In the genomic region with DNA sequence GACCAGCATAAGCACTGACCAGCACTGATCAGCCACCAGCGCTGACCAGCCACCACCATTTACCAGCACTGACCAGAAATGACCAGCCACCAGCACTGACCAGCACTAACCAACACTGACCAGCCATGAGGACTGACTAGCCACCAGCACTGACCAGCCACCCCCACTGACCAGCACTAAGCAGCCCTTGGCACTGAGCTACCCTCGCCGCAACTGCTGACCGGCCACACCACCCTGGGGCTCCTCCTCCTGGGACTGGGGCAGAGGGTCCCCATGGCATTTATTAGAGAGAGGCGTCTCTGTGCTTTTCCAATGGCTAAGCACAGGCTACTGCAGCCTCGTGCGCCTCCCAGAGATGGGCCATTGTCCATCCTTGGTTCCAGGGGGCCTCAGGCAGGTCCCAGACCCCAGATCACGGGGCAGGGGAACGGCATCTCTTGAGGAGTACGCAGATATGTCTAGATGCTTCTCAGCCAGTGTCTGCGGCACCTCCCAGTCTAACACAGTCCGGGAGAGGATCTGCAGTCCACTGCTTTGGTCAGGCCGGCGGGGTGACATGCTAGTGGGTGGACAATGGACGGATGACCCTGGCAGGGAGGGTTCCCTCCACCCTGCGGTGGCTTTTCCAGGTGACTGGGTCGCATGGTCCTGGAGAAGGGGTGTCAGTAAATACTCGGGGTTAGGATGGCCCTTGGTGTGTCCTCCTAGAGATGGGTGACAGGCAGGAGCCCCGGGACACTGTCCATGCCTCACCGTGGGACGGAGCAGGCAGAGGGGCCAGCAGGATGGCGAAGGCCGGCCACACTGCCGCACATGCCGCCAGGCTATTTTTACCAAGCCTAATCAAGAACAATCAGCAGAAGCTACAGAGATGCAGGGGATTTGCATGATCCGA, we compare ENCODE assay signal across 25 cellular contexts.
DNase-seq lines count a peak whose midpoint lies in the region; ATAC-seq, FAIRE-seq and TF ChIP-seq lines count a peak whose summit lies in the region.
"Had no signal": no experiment of that assay in that cellular context is flagged by ENCODE, and none has a peak within 500 bp of the region (broad histone marks: within the 10 kb centered on the region; RNA-seq: fewer than 3 reads in every experiment).

No MANE protein-coding gene starts in this region.

- H3K27me3 ChIP-seq in spleen (replicated peaks in 1 of 7) = peaks cover 0 to 38% (median 0%) of the 10 kb centered on the region in 7 donors
- H3K27me3 ChIP-seq: BLaER1 had no signal

- ATAC-seq in activated naive CD8-positive, alpha-beta T cell treated with anti-CD3 and anti-CD28 coated beads, Interleukin-2, amount 50 U/mL, for 24 hours = peak; percentile 26
- ATAC-seq in left ventricle myocardium superior (no peak), GM18520 (IDR thresholded peaks at IDR 0.05; ENCODE audit: unreplicated experiment) (no peak)
- ATAC-seq: CD8-positive, alpha-beta T cell had no signal

- WGBS in spleen, 5 donors = 83 to 92% (median 90%) methylated on average over 24 to 26 of the region's 26 CpGs

- no peak overlapping the region for H3K4me3 Mint-ChIP-seq in activated naive CD8-positive, alpha-beta T cell treated with anti-CD3 and anti-CD28 coated beads, Interleukin-2, amount 50 U/mL, for 24 hours
- H3K4me3 Mint-ChIP-seq in activated naive CD8-positive, alpha-beta T cell treated with anti-CD3 and anti-CD28 coated beads for 36 hours = no peak overlapping the region
- H3K4me3 Mint-ChIP-seq: B cell; CD4-positive, CD25-positive, alpha-beta regulatory T cell; CD8-positive, alpha-beta T cell had no signal

- DNase-seq in activated naive CD8-positive, alpha-beta T cell treated with anti-CD3 and anti-CD28 coated beads, Interleukin-2, amount 50 U/mL, for 24 hours = no peak
- no peak for DNase-seq in activated naive CD8-positive, alpha-beta T cell treated with anti-CD3 and anti-CD28 coated beads for 36 hours
- DNase-seq in left ventricle myocardium superior (peak; percentile 6), cardiac septum (ENCODE audit: low spot score) (no peak), HTR-8/SVneo (ENCODE audit: insufficient read length, low spot score) (no peak), spleen (peak; percentile 60), foreskin fibroblast (no peak)
- DNase-seq: Caco-2; CD4-positive, CD25-positive, alpha-beta regulatory T cell; CD8-positive, alpha-beta T cell; DMS153; DND-41; GM23248; H7; HCEC 1CT had no signal

- H3K27ac Mint-ChIP-seq in activated naive CD8-positive, alpha-beta T cell treated with anti-CD3 and anti-CD28 coated beads, Interleukin-2, amount 50 U/mL, for 24 hours = no peak overlapping the region
- H3K27ac Mint-ChIP-seq in activated naive CD8-positive, alpha-beta T cell treated with anti-CD3 and anti-CD28 coated beads for 36 hours = no peak overlapping the region
- H3K27ac Mint-ChIP-seq: B cell; CD4-positive, CD25-positive, alpha-beta regulatory T cell; CD8-positive, alpha-beta T cell had no signal

- TF ChIP-seq CTCF in spleen (IDR thresholded peaks at IDR 0.05 in 8 of 11, conservative IDR thresholded peaks at IDR 0.05 in 3 of 11) (no peak), foreskin fibroblast (IDR thresholded peaks at IDR 0.05; ENCODE audit: low read depth, low read length) (no peak)

- no peak overlapping the region for H3K4me3 ChIP-seq in spleen
- no peak overlapping the region for H3K4me3 ChIP-seq in foreskin fibroblast (ENCODE audit: low read depth in 1 of 2, low read length in 2 of 2)
- H3K4me3 ChIP-seq: BLaER1, GM23248 had no signal

- no peaks in the 10 kb centered on the region for H3K9me3 Mint-ChIP-seq in activated naive CD8-positive, alpha-beta T cell treated with anti-CD3 and anti-CD28 coated beads, Interleukin-2, amount 50 U/mL, for 24 hours
- H3K9me3 Mint-ChIP-seq in activated naive CD8-positive, alpha-beta T cell treated with anti-CD3 and anti-CD28 coated beads for 36 hours = no peaks in the 10 kb centered on the region
- H3K9me3 Mint-ChIP-seq: CD8-positive, alpha-beta T cell had no signal

- FAIRE-seq in HTR-8/SVneo (lab: Jason Lieb, UNC) = peak; percentile 58
- FAIRE-seq: A204.1, G401.6, GM12892, GM19239, H1 had no signal

- no peak for TF ChIP-seq POLR2A in spleen (IDR thresholded peaks at IDR 0.05)

- no peaks in the 10 kb centered on the region for H3K9me3 ChIP-seq in spleen
- H3K9me3 ChIP-seq: BLaER1, Caco-2 had no signal

- H3K36me3 Mint-ChIP-seq in activated naive CD8-positive, alpha-beta T cell treated with anti-CD3 and anti-CD28 coated beads, Interleukin-2, amount 50 U/mL, for 24 hours (ENCODE audit: low read depth) = no peaks in the 10 kb centered on the region
- H3K36me3 Mint-ChIP-seq in activated naive CD8-positive, alpha-beta T cell treated with anti-CD3 and anti-CD28 coated beads for 36 hours = no peaks in the 10 kb centered on the region
- H3K36me3 Mint-ChIP-seq: CD4-positive, CD25-positive, alpha-beta regulatory T cell; CD8-positive, alpha-beta T cell had no signal

- intact Hi-C loops in left ventricle myocardium superior (cut with micrococcal nuclease) (no loop called here), cardiac septum (cut with DNase I) (no loop called here), spleen (cut with DNase I; ENCODE audit: low total_unique reads) (no loop called here)

- H3K27me3 Mint-ChIP-seq in activated naive CD8-positive, alpha-beta T cell treated with anti-CD3 and anti-CD28 coated beads, Interleukin-2, amount 50 U/mL, for 24 hours = no peaks in the 10 kb centered on the region
- H3K27me3 Mint-ChIP-seq in activated naive CD8-positive, alpha-beta T cell treated with anti-CD3 and anti-CD28 coated beads for 36 hours = no peaks in the 10 kb centered on the region

- H3K4me1 ChIP-seq in spleen = peaks cover 2 to 18% (median 10%) of the 10 kb centered on the region in 6 donors
- H3K4me1 ChIP-seq: Caco-2 had no signal

- no peak overlapping the region for H3K27ac ChIP-seq in spleen
- H3K27ac ChIP-seq: 22Rv1, BLaER1, C4-2B, GM23248 had no signal

- no peaks in the 10 kb centered on the region for H3K36me3 ChIP-seq in spleen
- H3K36me3 ChIP-seq: BLaER1 had no signal

- no peaks in the 10 kb centered on the region for H3K4me1 Mint-ChIP-seq in activated naive CD8-positive, alpha-beta T cell treated with anti-CD3 and anti-CD28 coated beads, Interleukin-2, amount 50 U/mL, for 24 hours
- no peaks in the 10 kb centered on the region for H3K4me1 Mint-ChIP-seq in activated naive CD8-positive, alpha-beta T cell treated with anti-CD3 and anti-CD28 coated beads for 36 hours
- H3K4me1 Mint-ChIP-seq: B cell; CD4-positive, CD25-positive, alpha-beta regulatory T cell had no signal

Comparison
In these comparisons a context has a peak if more than half of its experiments do, and no peak if none do; other contexts are left out.
1. DNase-seq: peak in left ventricle myocardium superior (single experiment) and spleen (single experiment); none in activated naive CD8-positive, alpha-beta T cell treated with anti-CD3 and anti-CD28 coated beads, Interleukin-2, amount 50 U/mL, for 24 hours (single experiment), activated naive CD8-positive, alpha-beta T cell treated with anti-CD3 and anti-CD28 coated beads for 36 hours (single experiment), cardiac septum (single experiment), HTR-8/SVneo (single experiment) and foreskin fibroblast (0 of 2).